Comparison of ENCODE assay signal across 11 cellular contexts in genomic region chr3:177109688-177110087, GRCh38.
DNase-seq lines count a peak whose midpoint lies in the region; ATAC-seq, FAIRE-seq and TF ChIP-seq lines count a peak whose summit lies in the region.
"Had no signal": no experiment of that assay in that cellular context is flagged by ENCODE, and none has a peak within 500 bp of the region (broad histone marks: within the 10 kb centered on the region; RNA-seq: fewer than 3 reads in every experiment).

No MANE protein-coding gene starts in this region.

- H3K9me3 Mint-ChIP-seq in naive B cell = no peaks in the 10 kb centered on the region

- BruUV-seq in Panc1 (replicated peaks; lab: Mats Ljungman, UMichigan) = no TSS peak

- intact Hi-C loops in Panc1 (cut with micrococcal nuclease; ENCODE audit: unreplicated experiment) = no loop called here

- POLR2A ChIA-PET in Panc1 (lab: Charles Lee) = no interaction called here

- in situ Hi-C loops in Panc1 (cut with HindIII; ENCODE audit: low pct_unique_long_range_greater_than_20kb, low sequenced_read_pairs) = no loop called here

- no peaks in the 10 kb centered on the region for H3K36me3 ChIP-seq in Panc1 (ENCODE audit: control insufficient read depth, insufficient read depth, low read length)
- H3K36me3 ChIP-seq: suprapubic skin had no signal

- TF ChIP-seq CTCF in Panc1 (IDR thresholded peaks at IDR 0.05) = no peak

- peaks cover 62% of the 10 kb centered on the region for H3K4me1 ChIP-seq in Panc1 (ENCODE audit: control insufficient read depth, insufficient read depth, low read length)

- no peak overlapping the region for H3K4me3 ChIP-seq in Panc1 (ENCODE audit: low read depth in 2 of 2, low read length in 2 of 2)
- H3K4me3 ChIP-seq: suprapubic skin had no signal

- no peaks in the 10 kb centered on the region for H3K36me3 Mint-ChIP-seq in naive B cell

- no peaks in the 10 kb centered on the region for H3K27me3 Mint-ChIP-seq in naive B cell

- no peak for DNase-seq in GM12891 (ENCODE audit: insufficient read length, low spot score)
- DNase-seq in Panc1 (ENCODE audit: low read depth, low spot score) = no peak
- peak; percentile 34 for DNase-seq in naive B cell
- no peak for DNase-seq in activated gamma-delta T cell (lab: John Stamatoyannopoulos, UW)
- no peak for DNase-seq in pons (ENCODE audit: low spot score)
- no peak for DNase-seq in cerebellar nuclear complex (lab: John Stamatoyannopoulos, UW)
- DNase-seq: mesendoderm; stimulated activated CD4-positive, alpha-beta T cell treated with anti-CD3 and anti-CD28 coated beads, Interleukin-12 subunit alpha, Interleukin-12 subunit beta, amount 100 ng/mL, for 4 hours had no signal

- peak overlapping the region; percentile 13 to 89 (median 64) for H3K27ac Mint-ChIP-seq in naive B cell

- ATAC-seq in GM21737 (IDR thresholded peaks at IDR 0.05; ENCODE audit: unreplicated experiment) (peak; percentile 54), Panc1 (no peak), naive B cell (ENCODE audit: low read depth in 2 of 2) (peak; percentile 90)

- H3K4me1 Mint-ChIP-seq in naive B cell = peaks cover 50 to 87% (median 69%) of the 10 kb centered on the region in 3 donors

- peak; percentile 94 for FAIRE-seq in GM12891 (lab: Jason Lieb, UNC)
- FAIRE-seq: HTR-8/SVneo had no signal

- TF ChIP-seq POLR2A in GM12891 (IDR thresholded peaks at IDR 0.05; ENCODE audit: low read depth, low read length) = no peak

- H3K27ac ChIP-seq in Panc1 (ENCODE audit: low read length) = peak overlapping the region; percentile 52; the same call in 1 of the 2 replicates
- H3K27ac ChIP-seq: suprapubic skin had no signal

- CTCF ChIA-PET in Panc1 (lab: Charles Lee) = no interaction called here

- no peaks in the 10 kb centered on the region for H3K9me3 ChIP-seq in Panc1 (ENCODE audit: control insufficient read depth, insufficient read depth, low read depth, low read length)
- H3K9me3 ChIP-seq: suprapubic skin had no signal

- peak overlapping the region in 4 of 8 donors; percentile 2 to 75 (median 40) for H3K4me3 Mint-ChIP-seq in naive B cell

- H3K27me3 ChIP-seq in Panc1 (ENCODE audit: control insufficient read depth, insufficient read depth, low read length) = no peaks in the 10 kb centered on the region
- H3K27me3 ChIP-seq: suprapubic skin had no signal

TF ChIP-seq in GM12891, 5 proteins besides CTCF, POLR2A, EP300 and RAD21:
- TF ChIP-seq SPI1 (IDR thresholded peaks at IDR 0.05; ENCODE audit: low read depth, low read length) (peak; percentile 53), PAX5 (IDR thresholded peaks at IDR 0.05; ENCODE audit: insufficient read depth, low read length, severe bottlenecking) (no peak)
